In genomic region chr11:116808262-116809175, GRCh38 we compare ENCODE assay signal across 1 cellular context.
TF ChIP-seq lines count a peak whose summit lies in the region.

No MANE protein-coding gene starts in this region.

TF ChIP-seq in HepG2, 621 proteins besides CTCF, POLR2A, EP300 and RAD21 (continued from another document and continues in another):
- TF ChIP-seq LCORL (IDR thresholded peaks at IDR 0.05) = peak; percentile 30; the same call in 1 of the 2 replicates
- TF ChIP-seq LCORL (CRISPR knock-in tag; IDR thresholded peaks at IDR 0.05) = peak; percentile 78; the same call in 1 of the 2 replicates
- TF ChIP-seq ZBTB44 (CRISPR knock-in tag; IDR thresholded peaks at IDR 0.05) = no peak
- peak; percentile 71; the same call in 1 of the 2 replicates for TF ChIP-seq MEIS2 (CRISPR knock-in tag; IDR thresholded peaks at IDR 0.05)
- no peak for TF ChIP-seq ZNF468 (CRISPR knock-in tag; IDR thresholded peaks at IDR 0.05)
- peak; percentile 94 for TF ChIP-seq MIXL1 (CRISPR knock-in tag; IDR thresholded peaks at IDR 0.05)
- TF ChIP-seq POLR2AphosphoS5 (IDR thresholded peaks at IDR 0.05; ENCODE audit: low read depth, low read length) = peak; percentile 74
- TF ChIP-seq TBX3 (IDR thresholded peaks at IDR 0.05; ENCODE audit: borderline replicate concordance) = peak; percentile 93
- TF ChIP-seq TGIF2 (CRISPR knock-in tag; IDR thresholded peaks at IDR 0.05) = 0 out of 2 replicates have a peak, but pooled peaks have one; percentile 65
- TF ChIP-seq ZNF569 (CRISPR knock-in tag; IDR thresholded peaks at IDR 0.05; ENCODE audit: borderline replicate concordance) = no peak
- peak; percentile 85; the same call in 1 of the 2 replicates for TF ChIP-seq MBD4 (IDR thresholded peaks at IDR 0.05; ENCODE audit: borderline replicate concordance, low read length)
- TF ChIP-seq ZEB1 (IDR thresholded peaks at IDR 0.05; ENCODE audit: insufficient replicate concordance, low read depth) = peak; percentile 91
- no peak for TF ChIP-seq ZNF879 (CRISPR knock-in tag; IDR thresholded peaks at IDR 0.05)
- TF ChIP-seq ZNF160 (CRISPR knock-in tag; IDR thresholded peaks at IDR 0.05) = 0 out of 2 replicates have a peak, but pooled peaks have one; percentile 41
- TF ChIP-seq MED1 (CRISPR knock-in tag; IDR thresholded peaks at IDR 0.05) = peak; percentile 95
- TF ChIP-seq ZNF780A (CRISPR knock-in tag; IDR thresholded peaks at IDR 0.05) = no peak
- TF ChIP-seq HMG20A (CRISPR knock-in tag; IDR thresholded peaks at IDR 0.05; ENCODE audit: borderline replicate concordance) = peak; percentile 98
- TF ChIP-seq ZSCAN29 (CRISPR knock-in tag; conservative IDR thresholded peaks at IDR 0.05) = peak; percentile 71; the same call in 1 of the 2 replicates
- peak; percentile 51 for TF ChIP-seq GATAD1 (CRISPR knock-in tag; IDR thresholded peaks at IDR 0.05)
- TF ChIP-seq MED13 (CRISPR knock-in tag; IDR thresholded peaks at IDR 0.05) = peak; percentile 93; the same call in 1 of the 2 replicates
- no peak for TF ChIP-seq SP1 (IDR thresholded peaks at IDR 0.05)
- peak; percentile 63 for TF ChIP-seq SP1 (CRISPR knock-in tag; IDR thresholded peaks at IDR 0.05)
- peak; percentile 40 for TF ChIP-seq HOMEZ (CRISPR knock-in tag; IDR thresholded peaks at IDR 0.05; ENCODE audit: low read depth)
- TF ChIP-seq ZFX (CRISPR knock-in tag; IDR thresholded peaks at IDR 0.05; ENCODE audit: low read depth) = 0 out of 2 replicates have a peak, but pooled peaks have one; percentile 28
- 0 out of 2 replicates have a peak, but pooled peaks have one; percentile 35 for TF ChIP-seq ZNF737 (CRISPR knock-in tag; IDR thresholded peaks at IDR 0.05; ENCODE audit: borderline replicate concordance)
- TF ChIP-seq RBFOX2 (IDR thresholded peaks at IDR 0.05; ENCODE audit: low read depth, low read length) = peak; percentile 49
- no peak; the same call in none of the 2 replicates for TF ChIP-seq HNF1A (IDR thresholded peaks at IDR 0.05; ENCODE audit: low read depth)
- TF ChIP-seq HNF1A (CRISPR knock-in tag; IDR thresholded peaks at IDR 0.05; ENCODE audit: borderline replicate concordance) = peak; percentile 85; the same call in 1 of the 2 replicates
- TF ChIP-seq ATAD3A (CRISPR knock-in tag; IDR thresholded peaks at IDR 0.05) = no peak
- peak; percentile 100 for TF ChIP-seq HNF4G (IDR thresholded peaks at IDR 0.05; ENCODE audit: borderline replicate concordance, low read depth, low read length)
- TF ChIP-seq HNF4G (CRISPR knock-in tag; IDR thresholded peaks at IDR 0.05; ENCODE audit: borderline replicate concordance, low read depth) = peak; percentile 99
- TF ChIP-seq REL (CRISPR knock-in tag; conservative IDR thresholded peaks at IDR 0.05) = no peak
- peak; percentile 97 to 99 for TF ChIP-seq NR2F1 (CRISPR knock-in tag; IDR thresholded peaks at IDR 0.05)
- peak; percentile 32 for TF ChIP-seq CCDC6 (CRISPR knock-in tag; IDR thresholded peaks at IDR 0.05)
- TF ChIP-seq ZNF350 (CRISPR knock-in tag; IDR thresholded peaks at IDR 0.05; ENCODE audit: borderline replicate concordance, low read depth) = peak; percentile 57; the same call in 1 of the 2 replicates
- TF ChIP-seq ZNF343 (CRISPR knock-in tag; IDR thresholded peaks at IDR 0.05) = peak; percentile 82; the same call in 1 of the 2 replicates
- no peak for TF ChIP-seq ZNF598 (CRISPR knock-in tag; IDR thresholded peaks at IDR 0.05; ENCODE audit: borderline replicate concordance)
- peak; percentile 91 for TF ChIP-seq BCL6 (CRISPR knock-in tag; IDR thresholded peaks at IDR 0.05)
- peak; percentile 9; the same call in 1 of the 2 replicates for TF ChIP-seq ZNF749 (CRISPR knock-in tag; IDR thresholded peaks at IDR 0.05; ENCODE audit: borderline replicate concordance)
- peak; percentile 92 for TF ChIP-seq PPARG (CRISPR knock-in tag; conservative IDR thresholded peaks at IDR 0.05)
- no peak for TF ChIP-seq ZNF839 (CRISPR knock-in tag; IDR thresholded peaks at IDR 0.05; ENCODE audit: borderline replicate concordance)
- no peak for TF ChIP-seq ZNF589 (CRISPR knock-in tag; conservative IDR thresholded peaks at IDR 0.05)
- 0 out of 2 replicates have a peak, but pooled peaks have one; percentile 39 for TF ChIP-seq ZNF644 (CRISPR knock-in tag; IDR thresholded peaks at IDR 0.05; ENCODE audit: low read depth)
- no peak for TF ChIP-seq SMARCC2 (IDR thresholded peaks at IDR 0.05)
- no peak for TF ChIP-seq IRX3 (CRISPR knock-in tag; IDR thresholded peaks at IDR 0.05; ENCODE audit: borderline replicate concordance, low read depth)
- peak; percentile 56; the same call in 1 of the 2 replicates for TF ChIP-seq ZNF788 (CRISPR knock-in tag; IDR thresholded peaks at IDR 0.05; ENCODE audit: borderline replicate concordance)
- TF ChIP-seq ETV5 (CRISPR knock-in tag; IDR thresholded peaks at IDR 0.05; ENCODE audit: borderline replicate concordance) = peak; percentile 58; the same call in 1 of the 2 replicates
- 0 out of 2 replicates have a peak, but pooled peaks have one; percentile 2 for TF ChIP-seq MNT (IDR thresholded peaks at IDR 0.05)
- peak; percentile 72; the same call in 1 of the 2 replicates for TF ChIP-seq ZNF414 (CRISPR knock-in tag; IDR thresholded peaks at IDR 0.05)
- no peak for TF ChIP-seq RNF2 (conservative IDR thresholded peaks at IDR 0.05; ENCODE audit: low read depth)
- peak; percentile 96 for TF ChIP-seq TCF7 (IDR thresholded peaks at IDR 0.05; ENCODE audit: low read depth)
- TF ChIP-seq HNF4A (CRISPR knock-in tag; IDR thresholded peaks at IDR 0.05) = peak; percentile 100
- peak; percentile 38; the same call in 1 of the 2 replicates for TF ChIP-seq ZBTB33 (CRISPR knock-in tag; IDR thresholded peaks at IDR 0.05)
- TF ChIP-seq KDM5B (CRISPR knock-in tag; IDR thresholded peaks at IDR 0.05; ENCODE audit: borderline replicate concordance) = no peak; the same call in 1 of the 2 replicates
- TF ChIP-seq ZBTB25 (CRISPR knock-in tag; IDR thresholded peaks at IDR 0.05) = peak; percentile 80; the same call in 1 of the 2 replicates
- TF ChIP-seq CREB3 (CRISPR knock-in tag; IDR thresholded peaks at IDR 0.05) = peak; percentile 61; the same call in 1 of the 2 replicates
- TF ChIP-seq ZNF264 (CRISPR knock-in tag; IDR thresholded peaks at IDR 0.05) = peak; percentile 62
- peak; percentile 94 for TF ChIP-seq CREM (IDR thresholded peaks at IDR 0.05)
- no peak for TF ChIP-seq CREM (CRISPR knock-in tag; IDR thresholded peaks at IDR 0.05)
- TF ChIP-seq HOXD1 (CRISPR knock-in tag; IDR thresholded peaks at IDR 0.05) = peak; percentile 68; the same call in 1 of the 2 replicates
- peak; percentile 80 for TF ChIP-seq REPIN1 (CRISPR knock-in tag; IDR thresholded peaks at IDR 0.05; ENCODE audit: borderline replicate concordance, low read depth)
- peak; percentile 37; the same call in 1 of the 2 replicates for TF ChIP-seq ZNF121 (CRISPR knock-in tag; IDR thresholded peaks at IDR 0.05)
- peak; percentile 69 for TF ChIP-seq TBL1XR1 (IDR thresholded peaks at IDR 0.05; ENCODE audit: borderline replicate concordance, low read length, partially characterized antibody)
